19 cellular contexts compared by ENCODE assay signal in genomic region chr15:81595752-81596151, GRCh38.
DNase-seq lines count a peak whose midpoint lies in the region; ATAC-seq and TF ChIP-seq lines count a peak whose summit lies in the region.
"Had no signal": no experiment of that assay in that cellular context is flagged by ENCODE, and none has a peak within 500 bp of the region (broad histone marks: within the 10 kb centered on the region; RNA-seq: fewer than 3 reads in every experiment).

No MANE protein-coding gene starts in this region.

- H3K4me3 ChIP-seq in heart right ventricle, result no peak overlapping the region
- no peak overlapping the region for H3K4me3 ChIP-seq in A673 (ENCODE audit: low read depth, low read length, poor library complexity, severe bottlenecking)

- intact Hi-C loops in left colon (cut with DNase I, micrococcal nuclease), result no loop called here
- intact Hi-C loops in heart right ventricle (cut with DNase I), result no loop called here
- intact Hi-C loops in A673 (cut with micrococcal nuclease; ENCODE audit: unreplicated experiment), result no loop called here

- H3K9me3 ChIP-seq in heart right ventricle (peaks cover 0 to 9% (median 4%) of the 10 kb centered on the region in 11 donors), A673 (ENCODE audit: low read depth, low read length, poor library complexity, severe bottlenecking) (peaks cover 6% of the 10 kb centered on the region)
- H3K9me3 ChIP-seq: BE2C had no signal

- ATAC-seq in left colon (peak; percentile 40), heart right ventricle (no peak), HG02588 (IDR thresholded peaks at IDR 0.05; ENCODE audit: unreplicated experiment) (no peak)
- ATAC-seq: HCT116, HepG2 had no signal

- TF ChIP-seq CTCF in heart right ventricle (IDR thresholded peaks at IDR 0.05) (no peak), A673 (conservative IDR thresholded peaks at IDR 0.05; ENCODE audit: low read depth, low read length) (no peak)

- no TSS peak for BruUV-seq in A673 (replicated peaks; lab: Mats Ljungman, UMichigan)

- 79 to 94% methylated on average over 1 of the region's 1 CpG for WGBS in heart right ventricle, 2 donors

- POLR2A ChIA-PET in A673 (lab: Charles Lee; ENCODE audit: low non-redundant PET), result no interaction called here

- no peak overlapping the region for H3K27ac ChIP-seq in heart right ventricle
- no peak overlapping the region for H3K27ac ChIP-seq in A673 (ENCODE audit: low read depth, low read length, poor library complexity, severe bottlenecking)

- DNase-seq in NOMO-1 (lab: John Stamatoyannopoulos, UW; ENCODE audit: unreplicated experiment in 2 of 2) (peak; percentile 11 to 29), NOMO-1 treated with dmso at 0.1 percent for 144 hours (lab: John Stamatoyannopoulos, UW; ENCODE audit: unreplicated experiment) (no peak), NCI-H526 treated with DMSO at 0.1 percent for 48 hours (lab: John Stamatoyannopoulos, UW) (peak; percentile 15), left colon (no peak), heart right ventricle (no peak), A673 (ENCODE audit: low spot score) (no peak), NCI-H524 (lab: John Stamatoyannopoulos, UW) (no peak)
- DNase-seq: 8988T; BE2C; CD4-positive, alpha-beta memory T cell; DMS153; DMS79; GF-D8; GOT3; H7; HFFc6 had no signal

- CTCF ChIA-PET in A673 (lab: Charles Lee), result no interaction called here

- H3K27me3 ChIP-seq in heart right ventricle, result peaks cover 0 to 4% (median 0%) of the 10 kb centered on the region in 7 donors
- no peaks in the 10 kb centered on the region for H3K27me3 ChIP-seq in A673 (replicated peaks; ENCODE audit: insufficient read depth, low read depth, low read length, poor library complexity)
- H3K27me3 ChIP-seq: BE2C had no signal

- H3K4me1 ChIP-seq in heart right ventricle (no peaks in the 10 kb centered on the region), A673 (ENCODE audit: insufficient read depth, low read length, poor library complexity, severe bottlenecking) (no peaks in the 10 kb centered on the region)
- H3K4me1 ChIP-seq: BE2C had no signal

- H3K36me3 ChIP-seq in heart right ventricle (no peaks in the 10 kb centered on the region), A673 (ENCODE audit: insufficient read depth, low read length, poor library complexity, severe bottlenecking) (no peaks in the 10 kb centered on the region)
- H3K36me3 ChIP-seq: BE2C had no signal

Comparison
In these comparisons a context has a peak if more than half of its experiments do, and no peak if none do; other contexts are left out.
1. DNase-seq: peak in NOMO-1 (2 of 2) and NCI-H526 treated with DMSO at 0.1 percent for 48 hours (single experiment); none in NOMO-1 treated with dmso at 0.1 percent for 144 hours (single experiment), left colon (0 of 2), heart right ventricle (0 of 2), A673 (single experiment) and NCI-H524 (0 of 2).